16 cellular contexts compared by ENCODE assay signal in the genomic region with DNA sequence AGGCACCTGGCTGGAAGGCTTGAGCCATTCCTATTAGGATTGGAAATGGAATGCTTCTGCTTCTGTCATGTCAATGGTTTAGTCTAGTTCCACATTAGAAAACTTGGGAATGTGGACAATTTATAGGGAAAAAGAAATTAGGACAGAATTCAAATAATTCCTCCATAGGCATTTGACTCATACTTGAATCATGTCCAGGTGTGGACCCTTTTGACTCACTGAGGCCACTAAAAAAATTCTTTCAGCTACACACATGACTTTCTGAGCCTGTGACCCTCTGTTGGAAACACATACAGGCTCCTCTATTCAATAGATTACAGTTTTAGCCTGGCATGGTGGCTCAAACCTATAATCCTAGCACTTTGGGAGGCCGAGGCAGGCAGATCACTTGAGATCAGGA.
DNase-seq lines count a peak whose midpoint lies in the region; ATAC-seq, FAIRE-seq and TF ChIP-seq lines count a peak whose summit lies in the region.
"Had no signal": no experiment of that assay in that cellular context is flagged by ENCODE, and none has a peak within 500 bp of the region (broad histone marks: within the 10 kb centered on the region; RNA-seq: fewer than 3 reads in every experiment).

No MANE protein-coding gene starts in this region.

- H3K9me3 ChIP-seq in PC-3 (ENCODE audit: low read length) = no peaks in the 10 kb centered on the region
- H3K9me3 ChIP-seq in smooth muscle cell (replicated peaks; ENCODE audit: low read depth) = no peaks in the 10 kb centered on the region
- H3K9me3 ChIP-seq: Caco-2 had no signal

- no peak overlapping the region for H3K4me3 ChIP-seq in PC-3 (ENCODE audit: low read length)
- no peak overlapping the region for H3K4me3 ChIP-seq in bronchial epithelial cell (ENCODE audit: low read depth, low read length)
- H3K4me3 ChIP-seq in smooth muscle cell = no peak overlapping the region
- H3K4me3 ChIP-seq in brain microvascular endothelial cell (ENCODE audit: low read depth, low read length) = no peak overlapping the region
- H3K4me3 ChIP-seq: BLaER1 had no signal

- H3K27ac ChIP-seq in PC-3 (ENCODE audit: low read length) = no peak overlapping the region
- H3K27ac ChIP-seq in smooth muscle cell (ENCODE audit: low read depth) = peak overlapping the region; percentile 70
- H3K27ac ChIP-seq in brain microvascular endothelial cell = no peak overlapping the region
- H3K27ac ChIP-seq: BLaER1 had no signal

- H3K9ac ChIP-seq in PC-3 (ENCODE audit: low read length) (no peak overlapping the region), smooth muscle cell (ENCODE audit: low read depth) (no peak overlapping the region)
- H3K9ac ChIP-seq: BLaER1 had no signal

- BruUV-seq in PC-3 (replicated peaks; lab: Mats Ljungman, UMichigan) = no TSS peak

- in situ Hi-C loops in brain microvascular endothelial cell (cut with HindIII; ENCODE audit: low pct_ligation_motif_present, low sequenced_read_pairs) = no loop called here

- no peaks in the 10 kb centered on the region for H3K27me3 ChIP-seq in PC-3 (ENCODE audit: low read length)
- H3K27me3 ChIP-seq in bronchial epithelial cell (ENCODE audit: control insufficient read depth, insufficient read depth, low read length) = no peaks in the 10 kb centered on the region
- H3K27me3 ChIP-seq in smooth muscle cell (ENCODE audit: low read depth) = peaks cover 1% of the 10 kb centered on the region
- no peaks in the 10 kb centered on the region for H3K27me3 ChIP-seq in brain microvascular endothelial cell (replicated peaks)
- H3K27me3 ChIP-seq: BLaER1 had no signal

- no peak overlapping the region for H2AFZ ChIP-seq in PC-3 (ENCODE audit: low read length)
- H2AFZ ChIP-seq in smooth muscle cell (ENCODE audit: low read depth) = no peak overlapping the region

- H3K4me2 ChIP-seq in PC-3 (ENCODE audit: low read length) = no peak overlapping the region
- H3K4me2 ChIP-seq in smooth muscle cell = no peak overlapping the region
- H3K4me2 ChIP-seq: BLaER1 had no signal

- no peaks in the 10 kb centered on the region for H3K79me2 ChIP-seq in PC-3 (ENCODE audit: low read length)
- H3K79me2 ChIP-seq in smooth muscle cell (ENCODE audit: low read depth) = no peaks in the 10 kb centered on the region

- H3K4me1 ChIP-seq in PC-3 (ENCODE audit: insufficient read depth, low read length) (peaks cover 32% of the 10 kb centered on the region), smooth muscle cell (ENCODE audit: low read depth) (peaks cover 33% of the 10 kb centered on the region)

- H3K9me2 ChIP-seq in PC-3 (replicated peaks; ENCODE audit: low read length) = no peaks in the 10 kb centered on the region

- TF ChIP-seq CTCF in PC-3 (conservative IDR thresholded peaks at IDR 0.05; ENCODE audit: low read depth, low read length) (no peak), bronchial epithelial cell (IDR thresholded peaks at IDR 0.05; ENCODE audit: insufficient read depth, low read length, severe bottlenecking) (no peak), smooth muscle cell (IDR thresholded peaks at IDR 0.05; ENCODE audit: borderline replicate concordance, insufficient read depth, poor library complexity, severe bottlenecking) (no peak), brain microvascular endothelial cell (IDR thresholded peaks at IDR 0.05; ENCODE audit: low read depth, low read length, missing control alignments) (no peak)

- H4K20me1 ChIP-seq in PC-3 (ENCODE audit: low read length) = no peaks in the 10 kb centered on the region
- H4K20me1 ChIP-seq in smooth muscle cell (ENCODE audit: low read depth) = no peaks in the 10 kb centered on the region
- H4K20me1 ChIP-seq: BLaER1 had no signal

- intact Hi-C loops in PC-3 (cut with micrococcal nuclease) = no loop called here

- no peak for ATAC-seq in PC-3
- no peak for ATAC-seq in HG02870 (IDR thresholded peaks at IDR 0.05; ENCODE audit: unreplicated experiment)
- ATAC-seq: HCT116 had no signal

- peak; percentile 67 for DNase-seq in PC-3
- peak; percentile 57 for DNase-seq in bronchial epithelial cell (ENCODE audit: low read depth)
- peak; percentile 11 for DNase-seq in glomerular visceral epithelial cell (ENCODE audit: extremely low spot score)
- DNase-seq in smooth muscle cell (lab: John Stamatoyannopoulos, UW; ENCODE audit: unreplicated experiment) = no peak
- no peak for DNase-seq in cerebellar nuclear complex (lab: John Stamatoyannopoulos, UW)
- DNase-seq in brain microvascular endothelial cell = no peak
- DNase-seq: Caco-2; CD8-positive, alpha-beta memory T cell; DND-41; GDM1 had no signal

- POLR2A ChIA-PET in PC-3 (lab: Charles Lee; ENCODE audit: unreplicated experiment) = no interaction called here

- CTCF ChIA-PET in PC-3 (lab: Charles Lee) = no interaction called here

- H3F3A ChIP-seq in PC-3 (ENCODE audit: low read length, unreplicated experiment) = no peaks in the 10 kb centered on the region
- no peaks in the 10 kb centered on the region for H3F3A ChIP-seq in smooth muscle cell (ENCODE audit: low read depth)

- H3K36me3 ChIP-seq in PC-3 (ENCODE audit: low read depth, low read length) = no peaks in the 10 kb centered on the region
- no peaks in the 10 kb centered on the region for H3K36me3 ChIP-seq in bronchial epithelial cell (ENCODE audit: control insufficient read depth, insufficient read depth, low read length)
- no peaks in the 10 kb centered on the region for H3K36me3 ChIP-seq in smooth muscle cell (ENCODE audit: low read depth)
- H3K36me3 ChIP-seq in brain microvascular endothelial cell (replicated peaks) = no peaks in the 10 kb centered on the region
- H3K36me3 ChIP-seq: BLaER1 had no signal

- no peak for FAIRE-seq in bronchial epithelial cell (lab: Jason Lieb, UNC)
- FAIRE-seq: GM12892, GM19239, H1 had no signal

- WGBS in smooth muscle cell (ENCODE audit: low lambda C conversion rate) = 75% methylated on average over 1 of the region's 1 CpG

Comparison
In these comparisons a context has a peak if more than half of its experiments do, and no peak if none do; other contexts are left out.
1. DNase-seq: peak in PC-3 (single experiment), bronchial epithelial cell (single experiment) and glomerular visceral epithelial cell (single experiment); none in smooth muscle cell (single experiment), cerebellar nuclear complex (0 of 2) and brain microvascular endothelial cell (single experiment).